Comparison of ENCODE assay signal across 1 cellular context in the genomic region with DNA sequence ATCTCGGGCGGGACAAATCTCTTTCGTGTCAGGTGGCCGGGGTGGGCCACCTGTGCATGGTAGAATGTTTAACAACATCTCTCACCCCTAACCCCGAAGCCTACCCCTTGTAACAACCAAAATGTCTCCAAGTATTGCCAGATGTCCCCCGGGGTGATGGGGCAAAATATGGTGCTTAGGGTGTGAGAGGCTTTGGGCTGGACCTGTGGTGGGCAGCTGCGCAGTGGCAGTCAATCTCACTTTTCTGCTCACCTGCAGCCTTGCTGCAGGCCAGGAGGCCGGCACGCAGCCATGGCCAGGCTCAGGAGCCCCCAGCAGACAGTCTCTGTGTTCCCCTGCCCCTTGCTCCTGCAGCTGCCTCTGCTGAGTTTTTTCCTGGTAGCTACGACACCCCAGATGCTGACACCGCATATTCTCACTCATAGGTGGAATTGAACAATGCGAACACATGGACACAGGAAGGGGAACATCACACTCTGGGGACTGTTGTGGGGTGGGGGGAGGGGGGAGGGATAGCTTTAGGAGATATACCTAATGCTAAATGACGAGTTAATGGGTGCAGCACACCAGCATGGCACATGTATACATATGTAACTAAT.
A peak's percentile ranks its signal among the peaks of the same experiment; 100 is the strongest.
TF ChIP-seq lines count a peak whose summit lies in the region.

No MANE protein-coding gene starts in this region.

TF ChIP-seq in HepG2, 621 proteins besides CTCF, POLR2A, EP300 and RAD21:
- peak; percentile 32; the same call in 1 of the 2 replicates for TF ChIP-seq MAFF (IDR thresholded peaks at IDR 0.05; ENCODE audit: low read depth, low read length)
- TF ChIP-seq MAFK (conservative IDR thresholded peaks at IDR 0.05 in 1 of 2, IDR thresholded peaks at IDR 0.05 in 1 of 2; ENCODE audit: low read length in 2 of 2), result peak; percentile 55 to 65; a peak in 3 of 4 replicates
